1 cellular context compared by ENCODE assay signal in the genomic region with DNA sequence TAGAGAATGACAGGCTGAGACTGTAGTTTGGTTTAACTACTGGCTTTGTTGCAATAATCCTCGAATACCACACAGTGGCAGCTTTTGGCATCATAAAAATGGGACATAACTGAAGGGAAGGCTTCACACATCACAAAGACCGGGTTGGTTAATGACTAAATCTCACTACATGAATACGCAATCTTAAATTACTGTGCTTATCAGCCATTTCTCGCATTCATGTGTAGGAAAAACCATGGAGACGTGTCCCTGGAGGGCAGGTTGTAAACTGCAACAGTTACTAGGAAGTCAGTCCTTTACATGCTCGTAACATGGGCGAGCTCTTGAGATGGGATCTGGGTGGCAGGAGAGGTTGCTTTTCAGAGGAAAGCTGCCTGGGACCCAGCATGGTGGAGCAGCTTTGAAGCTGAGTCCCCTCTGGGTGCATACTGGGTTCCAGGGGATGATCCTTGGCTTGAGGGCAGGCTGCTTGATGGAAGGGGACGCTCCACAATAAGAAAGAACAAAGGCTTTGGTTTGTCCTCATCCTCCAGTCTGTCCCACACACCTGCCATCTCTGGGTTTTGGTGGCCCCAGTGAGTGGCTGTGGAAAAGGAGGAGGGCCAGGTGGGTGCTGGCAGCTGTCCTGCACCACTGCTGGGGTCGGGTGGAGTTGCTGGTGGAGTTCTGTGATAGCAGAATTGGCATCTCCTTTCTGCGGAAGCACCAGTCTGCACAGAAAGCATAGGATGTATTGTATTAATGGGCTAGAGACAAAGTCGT.
TF ChIP-seq lines count a peak whose summit lies in the region.

No MANE protein-coding gene starts in this region.

TF ChIP-seq in K562, 482 proteins besides CTCF, POLR2A, EP300 and RAD21 (continues in another document):
- TF ChIP-seq HNRNPUL1 (IDR thresholded peaks at IDR 0.05; ENCODE audit: low read length), result peak; percentile 67; the same call in 1 of the 2 replicates
- no peak for TF ChIP-seq KDM4B (IDR thresholded peaks at IDR 0.05; ENCODE audit: borderline replicate concordance in 2 of 2, low read depth in 1 of 2)
- no peak for TF ChIP-seq TCFL5 (CRISPR knock-in tag; conservative IDR thresholded peaks at IDR 0.05)
- TF ChIP-seq, protein P1, sequence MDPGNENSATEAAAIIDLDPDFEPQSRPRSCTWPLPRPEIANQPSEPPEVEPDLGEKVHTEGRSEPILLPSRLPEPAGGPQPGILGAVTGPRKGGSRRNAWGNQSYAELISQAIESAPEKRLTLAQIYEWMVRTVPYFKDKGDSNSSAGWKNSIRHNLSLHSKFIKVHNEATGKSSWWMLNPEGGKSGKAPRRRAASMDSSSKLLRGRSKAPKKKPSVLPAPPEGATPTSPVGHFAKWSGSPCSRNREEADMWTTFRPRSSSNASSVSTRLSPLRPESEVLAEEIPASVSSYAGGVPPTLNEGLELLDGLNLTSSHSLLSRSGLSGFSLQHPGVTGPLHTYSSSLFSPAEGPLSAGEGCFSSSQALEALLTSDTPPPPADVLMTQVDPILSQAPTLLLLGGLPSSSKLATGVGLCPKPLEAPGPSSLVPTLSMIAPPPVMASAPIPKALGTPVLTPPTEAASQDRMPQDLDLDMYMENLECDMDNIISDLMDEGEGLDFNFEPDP (CRISPR knock-in tag; IDR thresholded peaks at IDR 0.05), result no peak
- no peak for TF ChIP-seq SMC3 (conservative IDR thresholded peaks at IDR 0.05; ENCODE audit: insufficient read depth, low read depth, low read length)
- no peak for TF ChIP-seq E2F5 (CRISPR knock-in tag; IDR thresholded peaks at IDR 0.05)
- TF ChIP-seq NCOR1 (IDR thresholded peaks at IDR 0.05), result peak; percentile 25; the same call in 1 of the 2 replicates
- no peak for TF ChIP-seq POLR3G (IDR thresholded peaks at IDR 0.05; ENCODE audit: extremely low read depth, insufficient read length, insufficient replicate concordance)
- TF ChIP-seq NR4A1 (CRISPR knock-in tag; IDR thresholded peaks at IDR 0.05), result no peak
- no peak for TF ChIP-seq NR4A1 (tag; IDR thresholded peaks at IDR 0.05)
- 0 out of 2 replicates have a peak, but pooled peaks have one; percentile 34 for TF ChIP-seq ZNF57 (CRISPR knock-in tag; IDR thresholded peaks at IDR 0.05)
- TF ChIP-seq, protein P2, sequence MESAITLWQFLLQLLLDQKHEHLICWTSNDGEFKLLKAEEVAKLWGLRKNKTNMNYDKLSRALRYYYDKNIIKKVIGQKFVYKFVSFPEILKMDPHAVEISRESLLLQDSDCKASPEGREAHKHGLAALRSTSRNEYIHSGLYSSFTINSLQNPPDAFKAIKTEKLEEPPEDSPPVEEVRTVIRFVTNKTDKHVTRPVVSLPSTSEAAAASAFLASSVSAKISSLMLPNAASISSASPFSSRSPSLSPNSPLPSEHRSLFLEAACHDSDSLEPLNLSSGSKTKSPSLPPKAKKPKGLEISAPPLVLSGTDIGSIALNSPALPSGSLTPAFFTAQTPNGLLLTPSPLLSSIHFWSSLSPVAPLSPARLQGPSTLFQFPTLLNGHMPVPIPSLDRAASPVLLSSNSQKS (CRISPR knock-in tag; IDR thresholded peaks at IDR 0.05), result no peak
- peak; percentile 61 for TF ChIP-seq POLR2G (IDR thresholded peaks at IDR 0.05; ENCODE audit: low read depth, low read length)
- no peak for TF ChIP-seq HBP1 (CRISPR knock-in tag; IDR thresholded peaks at IDR 0.05)
- peak; percentile 73 for TF ChIP-seq SUPT5H (IDR thresholded peaks at IDR 0.05)
- no peak for TF ChIP-seq ARHGAP35 (IDR thresholded peaks at IDR 0.05; ENCODE audit: partially characterized antibody)
- no peak for TF ChIP-seq NR3C1 (CRISPR knock-in tag; IDR thresholded peaks at IDR 0.05)
- peak; percentile 20; the same call in 1 of the 2 replicates for TF ChIP-seq PML (IDR thresholded peaks at IDR 0.05; ENCODE audit: low read length)
- no peak for TF ChIP-seq SMAD4 (CRISPR knock-in tag; conservative IDR thresholded peaks at IDR 0.05)
- TF ChIP-seq NR2F6 (CRISPR knock-in tag; IDR thresholded peaks at IDR 0.05), result no peak
- no peak for TF ChIP-seq PCBP2 (IDR thresholded peaks at IDR 0.05; ENCODE audit: low read depth, low read length, poor library complexity, severe bottlenecking)
- TF ChIP-seq ADNP (tag; IDR thresholded peaks at IDR 0.05), result no peak
- TF ChIP-seq CREB1 (IDR thresholded peaks at IDR 0.05), result no peak
- no peak for TF ChIP-seq CREB1 (CRISPR knock-in tag; IDR thresholded peaks at IDR 0.05)
- no peak for TF ChIP-seq MYNN (IDR thresholded peaks at IDR 0.05)
- TF ChIP-seq MYNN (CRISPR knock-in tag; IDR thresholded peaks at IDR 0.05), result no peak
- no peak for TF ChIP-seq ZNF707 (CRISPR knock-in tag; conservative IDR thresholded peaks at IDR 0.05)
- TF ChIP-seq EZH2 (IDR thresholded peaks at IDR 0.05; ENCODE audit: borderline replicate concordance, low read depth, low read length), result no peak
- TF ChIP-seq KDM5B (IDR thresholded peaks at IDR 0.05; ENCODE audit: insufficient replicate concordance, low read depth, low read length), result peak; percentile 54
- TF ChIP-seq ZC3H11A (IDR thresholded peaks at IDR 0.05; ENCODE audit: low read depth, low read length), result no peak
- TF ChIP-seq, protein P3, sequence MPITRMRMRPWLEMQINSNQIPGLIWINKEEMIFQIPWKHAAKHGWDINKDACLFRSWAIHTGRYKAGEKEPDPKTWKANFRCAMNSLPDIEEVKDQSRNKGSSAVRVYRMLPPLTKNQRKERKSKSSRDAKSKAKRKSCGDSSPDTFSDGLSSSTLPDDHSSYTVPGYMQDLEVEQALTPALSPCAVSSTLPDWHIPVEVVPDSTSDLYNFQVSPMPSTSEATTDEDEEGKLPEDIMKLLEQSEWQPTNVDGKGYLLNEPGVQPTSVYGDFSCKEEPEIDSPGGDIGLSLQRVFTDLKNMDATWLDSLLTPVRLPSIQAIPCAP (CRISPR knock-in tag; IDR thresholded peaks at IDR 0.05; ENCODE audit: borderline replicate concordance), result no peak
- no peak for TF ChIP-seq XRCC4 (IDR thresholded peaks at IDR 0.05; ENCODE audit: extremely low read depth, insufficient read depth, insufficient read length)
- TF ChIP-seq EHMT2 (IDR thresholded peaks at IDR 0.05), result no peak
- TF ChIP-seq CC2D1A (IDR thresholded peaks at IDR 0.05), result no peak
- TF ChIP-seq, protein P4, sequence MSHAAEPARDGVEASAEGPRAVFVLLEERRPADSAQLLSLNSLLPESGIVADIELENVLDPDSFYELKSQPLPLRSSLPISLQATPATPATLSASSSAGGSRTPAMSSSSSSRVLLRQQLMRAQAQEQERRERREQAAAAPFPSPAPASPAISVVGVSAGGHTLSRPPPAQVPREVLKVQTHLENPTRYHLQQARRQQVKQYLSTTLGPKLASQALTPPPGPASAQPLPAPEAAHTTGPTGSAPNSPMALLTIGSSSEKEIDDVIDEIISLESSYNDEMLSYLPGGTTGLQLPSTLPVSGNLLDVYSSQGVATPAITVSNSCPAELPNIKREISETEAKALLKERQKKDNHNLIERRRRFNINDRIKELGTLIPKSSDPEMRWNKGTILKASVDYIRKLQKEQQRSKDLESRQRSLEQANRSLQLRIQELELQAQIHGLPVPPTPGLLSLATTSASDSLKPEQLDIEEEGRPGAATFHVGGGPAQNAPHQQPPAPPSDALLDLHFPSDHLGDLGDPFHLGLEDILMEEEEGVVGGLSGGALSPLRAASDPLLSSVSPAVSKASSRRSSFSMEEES (CRISPR knock-in tag; IDR thresholded peaks at IDR 0.05), result no peak
- TF ChIP-seq POLR2AphosphoS2 (IDR thresholded peaks at IDR 0.05; ENCODE audit: low read length), result 0 out of 2 replicates have a peak, but pooled peaks have one; percentile 10
- no peak for TF ChIP-seq RCOR1 (IDR thresholded peaks at IDR 0.05; ENCODE audit: borderline replicate concordance in 1 of 2, low read depth in 2 of 2, low read length in 2 of 2)
- TF ChIP-seq ZNF174 (CRISPR knock-in tag; IDR thresholded peaks at IDR 0.05), result no peak
- no peak for TF ChIP-seq SMARCE1 (IDR thresholded peaks at IDR 0.05)
- TF ChIP-seq FOXM1 (IDR thresholded peaks at IDR 0.05; ENCODE audit: low read depth), result no peak
- TF ChIP-seq FOXM1 (CRISPR knock-in tag; IDR thresholded peaks at IDR 0.05; ENCODE audit: low read depth), result no peak
- no peak for TF ChIP-seq ZNF512 (tag; IDR thresholded peaks at IDR 0.05)
- TF ChIP-seq HNRNPL (IDR thresholded peaks at IDR 0.05; ENCODE audit: low read depth, low read length), result no peak
- no peak for TF ChIP-seq HDGF (IDR thresholded peaks at IDR 0.05)
- peak; percentile 65 for TF ChIP-seq RBFOX2 (IDR thresholded peaks at IDR 0.05; ENCODE audit: low read depth, low read length)
- TF ChIP-seq SRSF9 (IDR thresholded peaks at IDR 0.05; ENCODE audit: borderline replicate concordance, low read depth, low read length), result no peak
- TF ChIP-seq, protein P5, sequence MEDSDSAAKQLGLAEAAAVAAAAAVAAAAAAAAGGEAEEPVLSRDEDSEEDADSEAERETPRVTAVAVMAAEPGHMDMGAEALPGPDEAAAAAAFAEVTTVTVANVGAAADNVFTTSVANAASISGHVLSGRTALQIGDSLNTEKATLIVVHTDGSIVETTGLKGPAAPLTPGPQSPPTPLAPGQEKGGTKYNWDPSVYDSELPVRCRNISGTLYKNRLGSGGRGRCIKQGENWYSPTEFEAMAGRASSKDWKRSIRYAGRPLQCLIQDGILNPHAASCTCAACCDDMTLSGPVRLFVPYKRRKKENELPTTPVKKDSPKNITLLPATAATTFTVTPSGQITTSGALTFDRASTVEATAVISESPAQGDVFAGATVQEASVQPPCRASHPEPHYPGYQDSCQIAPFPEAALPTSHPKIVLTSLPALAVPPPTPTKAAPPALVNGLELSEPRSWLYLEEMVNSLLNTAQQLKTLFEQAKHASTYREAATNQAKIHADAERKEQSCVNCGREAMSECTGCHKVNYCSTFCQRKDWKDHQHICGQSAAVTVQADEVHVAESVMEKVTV (CRISPR knock-in tag; IDR thresholded peaks at IDR 0.05), result no peak
- TF ChIP-seq ZNF586 (CRISPR knock-in tag; conservative IDR thresholded peaks at IDR 0.05), result no peak
- TF ChIP-seq SFPQ (IDR thresholded peaks at IDR 0.05; ENCODE audit: low read depth, low read length), result no peak
- no peak for TF ChIP-seq HLTF (IDR thresholded peaks at IDR 0.05)
- TF ChIP-seq, protein P6, sequence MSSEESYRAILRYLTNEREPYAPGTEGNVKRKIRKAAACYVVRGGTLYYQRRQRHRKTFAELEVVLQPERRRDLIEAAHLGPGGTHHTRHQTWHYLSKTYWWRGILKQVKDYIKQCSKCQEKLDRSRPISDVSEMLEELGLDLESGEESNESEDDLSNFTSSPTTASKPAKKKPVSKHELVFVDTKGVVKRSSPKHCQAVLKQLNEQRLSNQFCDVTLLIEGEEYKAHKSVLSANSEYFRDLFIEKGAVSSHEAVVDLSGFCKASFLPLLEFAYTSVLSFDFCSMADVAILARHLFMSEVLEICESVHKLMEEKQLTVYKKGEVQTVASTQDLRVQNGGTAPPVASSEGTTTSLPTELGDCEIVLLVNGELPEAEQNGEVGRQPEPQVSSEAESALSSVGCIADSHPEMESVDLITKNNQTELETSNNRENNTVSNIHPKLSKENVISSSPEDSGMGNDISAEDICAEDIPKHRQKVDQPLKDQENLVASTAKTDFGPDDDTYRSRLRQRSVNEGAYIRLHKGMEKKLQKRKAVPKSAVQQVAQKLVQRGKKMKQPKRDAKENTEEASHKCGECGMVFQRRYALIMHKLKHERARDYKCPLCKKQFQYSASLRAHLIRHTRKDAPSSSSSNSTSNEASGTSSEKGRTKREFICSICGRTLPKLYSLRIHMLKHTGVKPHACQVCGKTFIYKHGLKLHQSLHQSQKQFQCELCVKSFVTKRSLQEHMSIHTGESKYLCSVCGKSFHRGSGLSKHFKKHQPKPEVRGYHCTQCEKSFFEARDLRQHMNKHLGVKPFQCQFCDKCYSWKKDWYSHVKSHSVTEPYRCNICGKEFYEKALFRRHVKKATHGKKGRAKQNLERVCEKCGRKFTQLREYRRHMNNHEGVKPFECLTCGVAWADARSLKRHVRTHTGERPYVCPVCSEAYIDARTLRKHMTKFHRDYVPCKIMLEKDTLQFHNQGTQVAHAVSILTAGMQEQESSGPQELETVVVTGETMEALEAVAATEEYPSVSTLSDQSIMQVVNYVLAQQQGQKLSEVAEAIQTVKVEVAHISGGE (CRISPR knock-in tag; IDR thresholded peaks at IDR 0.05), result no peak
- 0 out of 2 replicates have a peak, but pooled peaks have one; percentile 40 for TF ChIP-seq ZNF695 (CRISPR knock-in tag; IDR thresholded peaks at IDR 0.05)
